ENCODE assay signal across 9 cellular contexts in the genomic region with DNA sequence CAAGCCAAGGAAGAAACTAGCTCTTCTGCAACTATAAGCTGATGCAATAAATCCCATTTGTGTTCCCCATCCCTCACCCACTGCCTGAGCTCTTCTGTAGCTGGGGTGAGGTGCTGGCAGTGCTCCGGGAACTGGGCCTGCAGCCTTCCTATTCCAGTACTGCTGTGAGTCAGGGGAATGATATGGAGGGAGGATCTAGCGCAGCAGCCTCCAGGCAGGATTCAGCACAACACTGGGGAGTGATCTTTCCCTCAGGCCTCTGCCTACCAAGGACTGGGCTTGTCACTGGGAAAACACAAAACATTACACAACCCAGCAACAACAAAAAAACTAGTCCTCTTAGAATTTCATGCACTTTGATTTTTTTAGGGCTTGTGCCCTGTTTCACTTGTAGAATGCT. TPM values are rescaled to one million over a fixed set of nuclear protein-coding genes. Genes with fewer than 3 reads are reported as not detected.
DNase-seq lines count a peak whose midpoint lies in the region; ATAC-seq, FAIRE-seq and TF ChIP-seq lines count a peak whose summit lies in the region.
"Had no signal": no experiment of that assay in that cellular context is flagged by ENCODE, and none has a peak within 500 bp of the region (broad histone marks: within the 10 kb centered on the region; RNA-seq: fewer than 3 reads in every experiment).

No MANE protein-coding gene starts in this region.

- CTCF ChIA-PET in activated CD4-positive, alpha-beta T cell treated with anti-CD3 and anti-CD28 coated beads, Interleukin-2, amount 10 ng/mL, durations not matched to agents 7 days and 5 days (lab: Charles Lee) = interaction anchor here (0.6 kb wide), 1 partner anchor 832 kb away, joined by 3 read pairs; no protein-coding TSS in a partner anchor
- CTCF ChIA-PET in HepG2 (lab: Yijun Ruan, JAX; ENCODE audit: low intra/inter-chr PET ratio, low total read pairs) = no interaction called here

- BruUV-seq in HepG2 (replicated peaks; lab: Mats Ljungman, UMichigan) = no TSS peak

- no peaks in the 10 kb centered on the region for H3K36me3 ChIP-seq in MG63
- peaks cover 8% of the 10 kb centered on the region for H3K36me3 ChIP-seq in endodermal cell (ENCODE audit: control insufficient read depth, insufficient read depth, low read length)
- H3K36me3 ChIP-seq in mesenchymal stem cell (ENCODE audit: control insufficient read depth in 1 of 2, insufficient read depth in 2 of 2, low read depth in 1 of 2, low read length in 2 of 2) = no peaks in the 10 kb centered on the region
- H3K36me3 ChIP-seq in uterus = no peaks in the 10 kb centered on the region
- H3K36me3 ChIP-seq in HepG2 (replicated peaks in 1 of 2; ENCODE audit: control insufficient read depth in 1 of 2, insufficient read depth in 2 of 2, low read length in 2 of 2) = no peaks in the 10 kb centered on the region

- TF ChIP-seq EP300 in HepG2 (IDR thresholded peaks at IDR 0.05; ENCODE audit: low read depth in 2 of 2, low read length in 2 of 2) (no peak), HepG2 (CRISPR knock-in tag; IDR thresholded peaks at IDR 0.05; ENCODE audit: borderline replicate concordance) (no peak)

- H3K4me3 Mint-ChIP-seq in endodermal cell = no peak overlapping the region
- H3K4me3 Mint-ChIP-seq in activated CD4-positive, alpha-beta T cell treated with anti-CD3 and anti-CD28 coated beads, Interleukin-2, amount 10 ng/mL, durations not matched to agents 7 days and 5 days = no peak overlapping the region
- H3K4me3 Mint-ChIP-seq: memory B cell had no signal

- peaks cover 22% of the 10 kb centered on the region for H3K9me3 Mint-ChIP-seq in endodermal cell
- no peaks in the 10 kb centered on the region for H3K9me3 Mint-ChIP-seq in activated CD4-positive, alpha-beta T cell treated with anti-CD3 and anti-CD28 coated beads, Interleukin-2, amount 10 ng/mL, durations not matched to agents 7 days and 5 days
- H3K9me3 Mint-ChIP-seq: memory B cell had no signal

- H3K27ac ChIP-seq in endodermal cell (ENCODE audit: low read depth, low read length) = peak overlapping the region; percentile 12
- H3K27ac ChIP-seq in mesenchymal stem cell (ENCODE audit: low read length, poor library complexity, severe bottlenecking) = peak overlapping the region; percentile 87
- peak overlapping the region; percentile 90 to 91 for H3K27ac ChIP-seq in uterus
- H3K27ac ChIP-seq in HepG2 (ENCODE audit: extremely low read length, insufficient read depth, low read length) = no peak overlapping the region

- no peak for ATAC-seq in HepG2

- no peak overlapping the region for H2BK5ac ChIP-seq in mesenchymal stem cell (ENCODE audit: low read depth, low read length, poor library complexity, severe bottlenecking)

- H4K8ac ChIP-seq in mesenchymal stem cell (ENCODE audit: low read length) = peak overlapping the region; percentile 32

- POLR2A ChIA-PET in activated CD4-positive, alpha-beta T cell treated with anti-CD3 and anti-CD28 coated beads, Interleukin-2, amount 10 ng/mL, durations not matched to agents 7 days and 5 days (lab: Charles Lee) = interaction anchor here (0.7 kb wide), 1 partner anchor 141 kb away, joined by 6 read pairs; no protein-coding TSS in a partner anchor
- POLR2A ChIA-PET in HepG2 (lab: Yijun Ruan, JAX) = no interaction called here

- no peak overlapping the region for H3K23ac ChIP-seq in mesenchymal stem cell (ENCODE audit: low read length in 2 of 2)

- peak overlapping the region; percentile 29 for H4K91ac ChIP-seq in mesenchymal stem cell (ENCODE audit: low read length)

- no peak overlapping the region for H2AFZ ChIP-seq in mesenchymal stem cell (ENCODE audit: low read depth, low read length)
- H2AFZ ChIP-seq in HepG2 (ENCODE audit: low read length) = no peak overlapping the region

- H3K4me1 Mint-ChIP-seq in endodermal cell = peaks cover 4% of the 10 kb centered on the region
- no peaks in the 10 kb centered on the region for H3K4me1 Mint-ChIP-seq in activated CD4-positive, alpha-beta T cell treated with anti-CD3 and anti-CD28 coated beads, Interleukin-2, amount 10 ng/mL, durations not matched to agents 7 days and 5 days
- H3K4me1 Mint-ChIP-seq: memory B cell had no signal

- 50 to 51% methylated on average over 1 to 2 of the region's 2 CpGs for WGBS in endodermal cell (ENCODE audit: insufficient coverage in 1 of 2, insufficient read length in 1 of 2), 2 experiments
- 0% methylated on average over 1 of the region's 2 CpGs for WGBS in mesenchymal stem cell
- WGBS in HepG2 (ENCODE audit: low lambda C conversion rate) = 0% methylated on average over 2 of the region's 2 CpGs

- in situ Hi-C loops in HepG2 (cut with HindIII; ENCODE audit: extremely low pct_ligation_motif_present, low pct_unique_long_range_greater_than_20kb) = no loop called here

- H2AK5ac ChIP-seq in mesenchymal stem cell (ENCODE audit: low read length, severe bottlenecking) = no peak overlapping the region

- H3K4me3 ChIP-seq in MG63 (no peak overlapping the region), endodermal cell (ENCODE audit: low read length) (no peak overlapping the region), mesenchymal stem cell (ENCODE audit: insufficient read depth in 1 of 2, low read depth in 1 of 2, low read length in 2 of 2) (peak overlapping the region in 1 of 2 experiments; percentile 64), uterus (no peak overlapping the region), HepG2 (replicated peaks in 1 of 3; ENCODE audit: insufficient read depth in 1 of 3, low read depth in 2 of 3, low read length in 3 of 3) (no peak overlapping the region)

- no peaks in the 10 kb centered on the region for H3K27me3 ChIP-seq in MG63
- no peaks in the 10 kb centered on the region for H3K27me3 ChIP-seq in endodermal cell (ENCODE audit: control insufficient read depth, insufficient read depth, low read length, poor library complexity, severe bottlenecking)
- H3K27me3 ChIP-seq in mesenchymal stem cell (ENCODE audit: control insufficient read depth in 1 of 2, insufficient read depth in 1 of 2, low read length in 2 of 2) = no peaks in the 10 kb centered on the region
- H3K27me3 ChIP-seq in uterus = no peaks in the 10 kb centered on the region
- H3K27me3 ChIP-seq in HepG2 (ENCODE audit: control insufficient read depth in 1 of 2, insufficient read depth in 2 of 2, low read length in 2 of 2) = no peaks in the 10 kb centered on the region

- peak; percentile 99 for DNase-seq in MG63
- peak; percentile 66 for DNase-seq in endodermal cell
- peak; percentile 98 for DNase-seq in mesenchymal stem cell
- peak; percentile 94 to 97 for DNase-seq in uterus
- DNase-seq in activated CD4-positive, alpha-beta T cell treated with anti-CD3 and anti-CD28 coated beads, Interleukin-2, amount 10 ng/mL, durations not matched to agents 7 days and 5 days = no peak
- no peak for DNase-seq in NCI-H1092 (lab: John Stamatoyannopoulos, UW)
- DNase-seq in HepG2 (ENCODE audit: low spot score) = no peak
- DNase-seq: activated CD8-positive, alpha-beta memory T cell treated with anti-CD3 and anti-CD28 coated beads, Interleukin-2, amount 50 U/mL, for 48 hours had no signal

- peak overlapping the region; percentile 27 for H3K4me2 ChIP-seq in mesenchymal stem cell (ENCODE audit: low read length, poor library complexity, severe bottlenecking)
- H3K4me2 ChIP-seq in HepG2 (ENCODE audit: low read depth, low read length) = no peak overlapping the region

- intact Hi-C loops in uterus (cut with DNase I; ENCODE audit: low total_unique reads) = no loop called here
- intact Hi-C loops in HepG2 (cut with micrococcal nuclease; ENCODE audit: unreplicated experiment) = no loop called here

- H3K9ac ChIP-seq in endodermal cell (ENCODE audit: extremely low read depth, low read length, poor library complexity, severe bottlenecking) (no peak overlapping the region), mesenchymal stem cell (ENCODE audit: low read length) (peak overlapping the region; percentile 92), HepG2 (ENCODE audit: insufficient read depth, low read depth, low read length) (no peak overlapping the region)

- no peak for TF ChIP-seq POLR2A in uterus (IDR thresholded peaks at IDR 0.05)
- no peak for TF ChIP-seq POLR2A in HepG2 (IDR thresholded peaks at IDR 0.05; ENCODE audit: insufficient read depth in 1 of 2, low read depth in 2 of 2, low read length in 2 of 2)

- no peak overlapping the region for H3K27ac Mint-ChIP-seq in endodermal cell
- H3K27ac Mint-ChIP-seq in activated CD4-positive, alpha-beta T cell treated with anti-CD3 and anti-CD28 coated beads, Interleukin-2, amount 10 ng/mL, durations not matched to agents 7 days and 5 days = no peak overlapping the region
- H3K27ac Mint-ChIP-seq: memory B cell had no signal

- H3K4ac ChIP-seq in mesenchymal stem cell (ENCODE audit: low read depth in 1 of 2, low read length in 2 of 2) = no peak overlapping the region

- peaks cover 5% of the 10 kb centered on the region; the same call in 1 of the 2 replicates for H3K9me3 ChIP-seq in MG63
- H3K9me3 ChIP-seq in endodermal cell (ENCODE audit: control insufficient read depth, low read length) = peaks cover 19% of the 10 kb centered on the region
- no peaks in the 10 kb centered on the region for H3K9me3 ChIP-seq in mesenchymal stem cell (ENCODE audit: control insufficient read depth, low read length)
- H3K9me3 ChIP-seq in uterus = no peaks in the 10 kb centered on the region
- H3K9me3 ChIP-seq in HepG2 (ENCODE audit: low read length) = no peaks in the 10 kb centered on the region

- no peak for TF ChIP-seq RAD21 in HepG2 (CRISPR knock-in tag; IDR thresholded peaks at IDR 0.05)

- H3K79me2 ChIP-seq in HepG2 (ENCODE audit: insufficient read depth, low read length) = no peaks in the 10 kb centered on the region

- H3K27me3 Mint-ChIP-seq in endodermal cell (ENCODE audit: insufficient read depth) = no peaks in the 10 kb centered on the region
- no peaks in the 10 kb centered on the region for H3K27me3 Mint-ChIP-seq in activated CD4-positive, alpha-beta T cell treated with anti-CD3 and anti-CD28 coated beads, Interleukin-2, amount 10 ng/mL, durations not matched to agents 7 days and 5 days

- peaks cover 1% of the 10 kb centered on the region for H3K79me1 ChIP-seq in mesenchymal stem cell (replicated peaks; ENCODE audit: low read length, poor library complexity, severe bottlenecking)

- peak overlapping the region; percentile 46 for H2BK15ac ChIP-seq in mesenchymal stem cell (ENCODE audit: low read depth, poor library complexity, severe bottlenecking)

- TF ChIP-seq CTCF in endodermal cell (conservative IDR thresholded peaks at IDR 0.05) (no peak), uterus (IDR thresholded peaks at IDR 0.05) (peak in 1 of 4 experiments; percentile 13), HepG2 (CRISPR knock-in tag; IDR thresholded peaks at IDR 0.05) (no peak)

- no peak overlapping the region for H2BK12ac ChIP-seq in mesenchymal stem cell (ENCODE audit: low read length in 2 of 2)

- no peak overlapping the region for H3K14ac ChIP-seq in mesenchymal stem cell (ENCODE audit: low read length in 2 of 2)

- H3K4me1 ChIP-seq in endodermal cell (ENCODE audit: control insufficient read depth, insufficient read depth, low read length) (no peaks in the 10 kb centered on the region), mesenchymal stem cell (ENCODE audit: control insufficient read depth, insufficient read depth, low read depth, low read length) (peaks cover 8% of the 10 kb centered on the region), uterus (peaks cover 0 to 6% of the 10 kb centered on the region in 2 donors), HepG2 (ENCODE audit: insufficient read depth, low read length) (no peaks in the 10 kb centered on the region)

- peak overlapping the region; percentile 81 for H2BK120ac ChIP-seq in mesenchymal stem cell (ENCODE audit: low read depth, low read length)

- FAIRE-seq in HepG2 (lab: Jason Lieb, UNC) = no peak

- H3K18ac ChIP-seq in mesenchymal stem cell (ENCODE audit: low read depth in 1 of 2, low read length in 2 of 2) = peak overlapping the region in 1 of 2 experiments; percentile 85

- H3K36me3 Mint-ChIP-seq in endodermal cell (ENCODE audit: low read depth) = peaks cover 11% of the 10 kb centered on the region
- H3K36me3 Mint-ChIP-seq in activated CD4-positive, alpha-beta T cell treated with anti-CD3 and anti-CD28 coated beads, Interleukin-2, amount 10 ng/mL, durations not matched to agents 7 days and 5 days (ENCODE audit: low read depth) = no peaks in the 10 kb centered on the region
- H3K36me3 Mint-ChIP-seq: memory B cell had no signal

- H4K20me1 ChIP-seq in HepG2 (ENCODE audit: insufficient read depth, low read length) = no peaks in the 10 kb centered on the region

RNA-seq across cellular contexts. Expression of a gene that starts 58.7 kb away (rescaled TPM):
- 0.20 TPM in 1 of 2 replicates, not detected in the other for total RNA-seq in MG63 (2014; rRNA removed; shearing (Covaris generic); ENCODE audit: low replicate concordance)
- total RNA-seq in endodermal cell (10 to 100 TPM; 11.2 to 13.3 TPM), uterus (10 to 100 TPM in 2 of 4 donors, 1 to 10 TPM in 2; 7.8 to 14.6 (median 9.9) TPM), HepG2 (2016; rRNA removed; fragmentation: Illumina TruSeq; extraction: Trizol) (not detected in 2 replicates)
- 36.6 TPM for polyA plus RNA-seq in endodermal cell (2013, experiment 1 of 2)
- 37.3 TPM for polyA plus RNA-seq in endodermal cell (2013, experiment 2 of 2)
- polyA plus RNA-seq in mesenchymal stem cell (2013, experiment 1 of 2) = 0.18 TPM
- 0.36 TPM for polyA plus RNA-seq in mesenchymal stem cell (2013, experiment 2 of 2)
- under 1 TPM; 0.52 to 0.62 TPM for total RNA-seq in activated CD4-positive, alpha-beta T cell treated with anti-CD3 and anti-CD28 coated beads, Interleukin-2, amount 10 ng/mL, durations not matched to agents 7 days and 5 days
- total RNA-seq in HepG2 (2016; cell fraction: cytosol; rRNA removed; fragmentation: Illumina TruSeq; extraction: Trizol; ENCODE audit: low read depth) = not detected in 2 replicates
- total RNA-seq in HepG2 (2016; cell fraction: insoluble cytoplasmic fraction; rRNA removed; fragmentation: Illumina TruSeq; extraction: Trizol) = not detected in 2 replicates
- not detected in 2 replicates for total RNA-seq in HepG2 (2016; cell fraction: membrane; rRNA removed; fragmentation: Illumina TruSeq; extraction: Trizol)
- total RNA-seq in HepG2 (2016; cell fraction: nucleus; rRNA removed; fragmentation: Illumina TruSeq; extraction: Trizol) = not detected in 2 replicates
- polyA plus RNA-seq in HepG2 (2011; rRNA removed) = not detected in 2 replicates
- polyA plus RNA-seq in HepG2 (2011; cell fraction: cytosol; rRNA removed) = not detected in 2 replicates
- polyA plus RNA-seq in HepG2 (2011; cell fraction: nucleus; rRNA removed) = not detected in 2 replicates
- polyA plus RNA-seq in HepG2 (2012) = not detected in 2 replicates
- polyA plus RNA-seq in HepG2 (2016; cell fraction: cytosol; fragmentation: Illumina TruSeq; extraction: Trizol; ENCODE audit: low read depth) = not detected in 2 replicates
- polyA plus RNA-seq in HepG2 (2016; cell fraction: insoluble cytoplasmic fraction; fragmentation: Illumina TruSeq; extraction: Trizol; ENCODE audit: low read depth) = not detected in 2 replicates
- polyA plus RNA-seq in HepG2 (2016; cell fraction: membrane; fragmentation: Illumina TruSeq; extraction: Trizol; ENCODE audit: low read depth) = not detected in 2 replicates
- polyA plus RNA-seq in HepG2 (2016; cell fraction: nucleus; fragmentation: Illumina TruSeq; extraction: Trizol; ENCODE audit: insufficient read depth, low read depth) = not detected in 2 replicates
- polyA minus RNA-seq in HepG2 (2011; rRNA and poly(A)+ RNA removed; ENCODE audit: low replicate concordance) = 0.12 and 0.62 TPM in 2 replicates
- not detected in 2 replicates for polyA minus RNA-seq in HepG2 (2011; cell fraction: cytosol; rRNA and poly(A)+ RNA removed)
- not detected in 2 replicates for polyA minus RNA-seq in HepG2 (2011; cell fraction: nucleus; rRNA and poly(A)+ RNA removed)

Comparison
In these comparisons a context has a peak if more than half of its experiments do, and no peak if none do; other contexts are left out.
1. DNase-seq: peak in MG63 (single experiment), endodermal cell (single experiment), mesenchymal stem cell (single experiment) and uterus (2 of 2); none in activated CD4-positive, alpha-beta T cell treated with anti-CD3 and anti-CD28 coated beads, Interleukin-2, amount 10 ng/mL, durations not matched to agents 7 days and 5 days (single experiment), NCI-H1092 (single experiment) and HepG2 (single experiment).